1 cellular context compared by ENCODE assay signal in genomic region chr15:96058103-96058851, GRCh38.
TF ChIP-seq lines count a peak whose summit lies in the region.

No MANE protein-coding gene starts in this region.

TF ChIP-seq in GM12878, 131 proteins besides CTCF, POLR2A, EP300 and RAD21 (continued from another document and continues in another):
- TF ChIP-seq, protein P1, sequence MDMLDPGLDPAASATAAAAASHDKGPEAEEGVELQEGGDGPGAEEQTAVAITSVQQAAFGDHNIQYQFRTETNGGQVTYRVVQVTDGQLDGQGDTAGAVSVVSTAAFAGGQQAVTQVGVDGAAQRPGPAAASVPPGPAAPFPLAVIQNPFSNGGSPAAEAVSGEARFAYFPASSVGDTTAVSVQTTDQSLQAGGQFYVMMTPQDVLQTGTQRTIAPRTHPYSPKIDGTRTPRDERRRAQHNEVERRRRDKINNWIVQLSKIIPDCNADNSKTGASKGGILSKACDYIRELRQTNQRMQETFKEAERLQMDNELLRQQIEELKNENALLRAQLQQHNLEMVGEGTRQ (IDR thresholded peaks at IDR 0.05; ENCODE audit: borderline replicate concordance, low read depth, low read length): no peak
- TF ChIP-seq STAT3 (IDR thresholded peaks at IDR 0.05; ENCODE audit: low read depth, low read length) (no peak), SREBF1 (IDR thresholded peaks at IDR 0.05; ENCODE audit: low read length) (no peak), IKZF1 (conservative IDR thresholded peaks at IDR 0.05) (peak; percentile 96), SKIL (IDR thresholded peaks at IDR 0.05; ENCODE audit: low read depth, poor library complexity, severe bottlenecking) (no peak), FOXK2 (IDR thresholded peaks at IDR 0.05) (no peak), CBX3 (IDR thresholded peaks at IDR 0.05; ENCODE audit: borderline replicate concordance, low read depth) (no peak), NFIC (IDR thresholded peaks at IDR 0.05; ENCODE audit: low read depth, low read length) (peak; percentile 85), HCFC1 (IDR thresholded peaks at IDR 0.05; ENCODE audit: low read length) (no peak), CREM (IDR thresholded peaks at IDR 0.05; ENCODE audit: low read depth) (peak; percentile 63; the same call in 1 of the 2 replicates), MYB (IDR thresholded peaks at IDR 0.05; ENCODE audit: borderline replicate concordance, low read depth, low read length) (no peak), ZNF217 (IDR thresholded peaks at IDR 0.05) (no peak), IRF3 (IDR thresholded peaks at IDR 0.05) (no peak), ZNF274 (IDR thresholded peaks at IDR 0.05; ENCODE audit: insufficient read depth, insufficient read length) (no peak), KDM1A (IDR thresholded peaks at IDR 0.05; ENCODE audit: borderline replicate concordance) (no peak), MEF2B (IDR thresholded peaks at IDR 0.05; ENCODE audit: partially characterized antibody, poor library complexity, severe bottlenecking) (peak; percentile 91), WRNIP1 (IDR thresholded peaks at IDR 0.05; ENCODE audit: borderline replicate concordance, low read depth, low read length) (no peak), ZNF622 (IDR thresholded peaks at IDR 0.05) (no peak), SMC3 (IDR thresholded peaks at IDR 0.05; ENCODE audit: borderline replicate concordance, low read length) (no peak; the same call in 1 of the 2 replicates), EED (IDR thresholded peaks at IDR 0.05; ENCODE audit: low read depth) (peak; percentile 92), BCL3 (IDR thresholded peaks at IDR 0.05; ENCODE audit: borderline replicate concordance, insufficient read depth, low read depth, low read length, poor library complexity, severe bottlenecking) (no peak), NRF1 (conservative IDR thresholded peaks at IDR 0.05; ENCODE audit: low read depth, low read length) (no peak), ZBED1 (IDR thresholded peaks at IDR 0.05; ENCODE audit: borderline replicate concordance) (no peak), ZZZ3 (IDR thresholded peaks at IDR 0.05; ENCODE audit: control insufficient read depth, insufficient read length, low read depth) (no peak), ZNF24 (IDR thresholded peaks at IDR 0.05) (peak; percentile 49; the same call in 1 of the 2 replicates), USF1 (IDR thresholded peaks at IDR 0.05; ENCODE audit: borderline replicate concordance, extremely low read length, insufficient read depth, low read depth, low read length) (no peak), NBN (IDR thresholded peaks at IDR 0.05) (no peak), E2F4 (IDR thresholded peaks at IDR 0.05; ENCODE audit: low read depth, low read length) (no peak), GATAD2B (conservative IDR thresholded peaks at IDR 0.05; ENCODE audit: low read depth) (peak; percentile 70), YY1 (IDR thresholded peaks at IDR 0.05; ENCODE audit: low read depth, low read length) (peak; percentile 52; the same call in 1 of the 2 replicates), EZH2 (IDR thresholded peaks at IDR 0.05; ENCODE audit: borderline replicate concordance, control insufficient read depth, low read depth, low read length) (no peak), BCL11A (IDR thresholded peaks at IDR 0.05; ENCODE audit: low read depth, low read length) (peak; percentile 54; the same call in 1 of the 2 replicates), POLR2AphosphoS5 (IDR thresholded peaks at IDR 0.05; ENCODE audit: low read length) (no peak), ATF2 (IDR thresholded peaks at IDR 0.05; ENCODE audit: low read length) (peak; percentile 74; the same call in 1 of the 2 replicates), IRF4 (IDR thresholded peaks at IDR 0.05; ENCODE audit: low read depth, low read length) (no peak), JUNB (IDR thresholded peaks at IDR 0.05) (peak; percentile 65; the same call in 1 of the 2 replicates), MLLT1 (IDR thresholded peaks at IDR 0.05) (peak; percentile 16; the same call in 1 of the 2 replicates), STAT1 (conservative IDR thresholded peaks at IDR 0.05) (no peak), RELA (IDR thresholded peaks at IDR 0.05; ENCODE audit: borderline replicate concordance, partially characterized antibody) (peak; percentile 98)
- TF ChIP-seq, protein P2, sequence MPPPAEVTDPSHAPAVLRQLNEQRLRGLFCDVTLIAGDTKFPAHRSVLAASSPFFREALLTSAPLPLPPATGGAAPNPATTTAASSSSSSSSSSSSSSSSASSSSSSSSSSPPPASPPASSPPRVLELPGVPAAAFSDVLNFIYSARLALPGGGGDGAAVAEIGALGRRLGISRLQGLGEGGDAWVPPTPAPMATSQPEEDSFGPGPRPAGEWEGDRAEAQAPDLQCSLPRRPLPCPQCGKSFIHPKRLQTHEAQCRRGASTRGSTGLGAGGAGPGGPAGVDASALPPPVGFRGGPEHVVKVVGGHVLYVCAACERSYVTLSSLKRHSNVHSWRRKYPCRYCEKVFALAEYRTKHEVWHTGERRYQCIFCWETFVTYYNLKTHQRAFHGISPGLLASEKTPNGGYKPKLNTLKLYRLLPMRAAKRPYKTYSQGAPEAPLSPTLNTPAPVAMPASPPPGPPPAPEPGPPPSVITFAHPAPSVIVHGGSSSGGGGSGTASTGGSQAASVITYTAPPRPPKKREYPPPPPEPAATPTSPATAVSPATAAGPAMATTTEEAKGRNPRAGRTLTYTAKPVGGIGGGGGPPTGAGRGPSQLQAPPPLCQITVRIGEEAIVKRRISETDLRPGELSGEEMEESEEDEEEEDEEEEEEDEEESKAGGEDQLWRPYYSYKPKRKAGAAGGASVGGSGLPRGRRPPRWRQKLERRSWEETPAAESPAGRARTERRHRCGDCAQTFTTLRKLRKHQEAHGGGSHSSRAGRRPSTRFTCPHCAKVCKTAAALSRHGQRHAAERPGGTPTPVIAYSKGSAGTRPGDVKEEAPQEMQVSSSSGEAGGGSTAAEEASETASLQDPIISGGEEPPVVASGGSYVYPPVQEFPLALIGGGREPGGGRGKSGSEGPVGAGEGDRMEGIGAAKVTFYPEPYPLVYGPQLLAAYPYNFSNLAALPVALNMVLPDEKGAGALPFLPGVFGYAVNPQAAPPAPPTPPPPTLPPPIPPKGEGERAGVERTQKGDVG (CRISPR knock-in tag; IDR thresholded peaks at IDR 0.05): peak; percentile 72; the same call in 1 of the 2 replicates
- TF ChIP-seq, protein P3, sequence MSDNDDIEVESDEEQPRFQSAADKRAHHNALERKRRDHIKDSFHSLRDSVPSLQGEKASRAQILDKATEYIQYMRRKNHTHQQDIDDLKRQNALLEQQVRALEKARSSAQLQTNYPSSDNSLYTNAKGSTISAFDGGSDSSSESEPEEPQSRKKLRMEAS (IDR thresholded peaks at IDR 0.05; ENCODE audit: low read depth, low read length): no peak
- TF ChIP-seq, protein P4, sequence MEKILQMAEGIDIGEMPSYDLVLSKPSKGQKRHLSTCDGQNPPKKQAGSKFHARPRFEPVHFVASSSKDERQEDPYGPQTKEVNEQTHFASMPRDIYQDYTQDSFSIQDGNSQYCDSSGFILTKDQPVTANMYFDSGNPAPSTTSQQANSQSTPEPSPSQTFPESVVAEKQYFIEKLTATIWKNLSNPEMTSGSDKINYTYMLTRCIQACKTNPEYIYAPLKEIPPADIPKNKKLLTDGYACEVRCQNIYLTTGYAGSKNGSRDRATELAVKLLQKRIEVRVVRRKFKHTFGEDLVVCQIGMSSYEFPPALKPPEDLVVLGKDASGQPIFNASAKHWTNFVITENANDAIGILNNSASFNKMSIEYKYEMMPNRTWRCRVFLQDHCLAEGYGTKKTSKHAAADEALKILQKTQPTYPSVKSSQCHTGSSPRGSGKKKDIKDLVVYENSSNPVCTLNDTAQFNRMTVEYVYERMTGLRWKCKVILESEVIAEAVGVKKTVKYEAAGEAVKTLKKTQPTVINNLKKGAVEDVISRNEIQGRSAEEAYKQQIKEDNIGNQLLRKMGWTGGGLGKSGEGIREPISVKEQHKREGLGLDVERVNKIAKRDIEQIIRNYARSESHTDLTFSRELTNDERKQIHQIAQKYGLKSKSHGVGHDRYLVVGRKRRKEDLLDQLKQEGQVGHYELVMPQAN (conservative IDR thresholded peaks at IDR 0.05): 0 out of 2 replicates have a peak, but pooled peaks have one; percentile 22
- TF ChIP-seq, protein P5, sequence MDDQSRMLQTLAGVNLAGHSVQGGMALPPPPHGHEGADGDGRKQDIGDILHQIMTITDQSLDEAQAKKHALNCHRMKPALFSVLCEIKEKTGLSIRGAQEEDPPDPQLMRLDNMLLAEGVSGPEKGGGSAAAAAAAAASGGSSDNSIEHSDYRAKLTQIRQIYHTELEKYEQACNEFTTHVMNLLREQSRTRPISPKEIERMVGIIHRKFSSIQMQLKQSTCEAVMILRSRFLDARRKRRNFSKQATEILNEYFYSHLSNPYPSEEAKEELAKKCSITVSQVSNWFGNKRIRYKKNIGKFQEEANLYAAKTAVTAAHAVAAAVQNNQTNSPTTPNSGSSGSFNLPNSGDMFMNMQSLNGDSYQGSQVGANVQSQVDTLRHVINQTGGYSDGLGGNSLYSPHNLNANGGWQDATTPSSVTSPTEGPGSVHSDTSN (IDR thresholded peaks at IDR 0.05; ENCODE audit: insufficient replicate concordance, low read depth, low read length): no peak
